Comparison of ENCODE assay signal across 19 cellular contexts in genomic region chr17:73380439-73381106, GRCh38.
"Had no signal": no experiment of that assay in that cellular context is flagged by ENCODE, and none has a peak within 500 bp of the region (broad histone marks: within the 10 kb centered on the region; RNA-seq: fewer than 3 reads in every experiment).

No MANE protein-coding gene starts in this region.

- DNase-seq: colonic mucosa; dermis blood vessel endothelial cell; esophagus squamous epithelium; hippocampal formation; left colon; left ventricle myocardium superior; mesendoderm; naive B cell; nephron progenitor cell; posterior cingulate gyrus; stimulated activated CD4-positive, alpha-beta T cell treated with anti-CD3 and anti-CD28 coated beads, Interleukin-2, amount 100 ng/mL, for 48 hours; stomach; transverse colon had no signal

- H3K4me1 ChIP-seq: colonic mucosa, esophagus squamous epithelium, right atrium auricular region, stomach, transverse colon had no signal

- H3K27ac Mint-ChIP-seq: naive B cell; nephron progenitor cell; stimulated activated effector memory CD8-positive, alpha-beta T cell treated with anti-CD3 and anti-CD28 coated beads, Interleukin-12 subunit alpha, Interleukin-12 subunit beta, amount 100 ng/mL, for 72 hours had no signal

- H3K36me3 Mint-ChIP-seq: stimulated activated effector memory CD8-positive, alpha-beta T cell treated with anti-CD3 and anti-CD28 coated beads, Interleukin-12 subunit alpha, Interleukin-12 subunit beta, amount 100 ng/mL, for 72 hours had no signal

- H3K4me3 ChIP-seq: colonic mucosa, esophagus squamous epithelium, lung, right atrium auricular region, smooth muscle cell, stomach, thoracic aorta, transverse colon had no signal

- H3K4me2 ChIP-seq: smooth muscle cell had no signal

- H3K4me1 Mint-ChIP-seq: naive B cell; stimulated activated effector memory CD8-positive, alpha-beta T cell treated with anti-CD3 and anti-CD28 coated beads, Interleukin-12 subunit alpha, Interleukin-12 subunit beta, amount 100 ng/mL, for 72 hours had no signal

- H3K4me3 Mint-ChIP-seq: naive B cell; nephron progenitor cell; stimulated activated effector memory CD8-positive, alpha-beta T cell treated with anti-CD3 and anti-CD28 coated beads, Interleukin-12 subunit alpha, Interleukin-12 subunit beta, amount 100 ng/mL, for 72 hours had no signal

- H3K36me3 ChIP-seq: colonic mucosa, esophagus squamous epithelium, neutrophil, right atrium auricular region, thoracic aorta, transverse colon had no signal

- ATAC-seq: left colon; left ventricle myocardium superior; stimulated activated effector memory CD8-positive, alpha-beta T cell treated with anti-CD3 and anti-CD28 coated beads, Interleukin-12 subunit alpha, Interleukin-12 subunit beta, amount 100 ng/mL, for 72 hours had no signal

- H3K27me3 ChIP-seq: colonic mucosa, esophagus squamous epithelium, neutrophil, right atrium auricular region, transverse colon had no signal

- H3K9me3 Mint-ChIP-seq: naive B cell; nephron progenitor cell; stimulated activated effector memory CD8-positive, alpha-beta T cell treated with anti-CD3 and anti-CD28 coated beads, Interleukin-12 subunit alpha, Interleukin-12 subunit beta, amount 100 ng/mL, for 72 hours had no signal

- H3K27me3 Mint-ChIP-seq: naive B cell had no signal

- H3K27ac ChIP-seq: colonic mucosa, esophagus squamous epithelium, neutrophil, right atrium auricular region, stomach, thoracic aorta, transverse colon had no signal

- H3K9me3 ChIP-seq: colonic mucosa, esophagus squamous epithelium, neutrophil, right atrium auricular region, stomach, thoracic aorta, transverse colon had no signal
